In genomic region chr17:16275024-16275423, GRCh38 we compare ENCODE assay signal across 27 cellular contexts.
"Had no signal": no experiment of that assay in that cellular context is flagged by ENCODE, and none has a peak within 500 bp of the region (broad histone marks: within the 10 kb centered on the region; RNA-seq: fewer than 3 reads in every experiment).

No MANE protein-coding gene starts in this region.

- H3K27me3 ChIP-seq: neural progenitor cell, pancreas, right lobe of liver, sigmoid colon, suprapubic skin, testis, tibial artery, transverse colon, upper lobe of right lung, uterus had no signal

- H3K27me3 Mint-ChIP-seq: naive thymus-derived CD4-positive, alpha-beta T cell; stimulated activated naive CD8-positive, alpha-beta T cell treated with anti-CD3 and anti-CD28 coated beads, Interleukin-15, amount 100 ng/mL, for 72 hours; type B pancreatic cell had no signal

- ATAC-seq: naive thymus-derived CD4-positive, alpha-beta T cell; natural killer cell; pancreas; right cardiac atrium; right lobe of liver; stimulated activated effector memory CD8-positive, alpha-beta T cell treated with anti-CD3 and anti-CD28 coated beads, Interleukin-12 subunit alpha, Interleukin-12 subunit beta, amount 100 ng/mL, for 72 hours; stimulated activated naive CD8-positive, alpha-beta T cell treated with anti-CD3 and anti-CD28 coated beads, Interleukin-15, amount 100 ng/mL, for 72 hours; stimulated activated naive CD8-positive, alpha-beta T cell treated with anti-CD3 and anti-CD28 coated beads, Interleukin-15, Interleukin-2, amounts not matched to agents 100 U/mL and 50 U/mL, for 24 hours; upper lobe of right lung had no signal

- FAIRE-seq: pancreas, small intestine had no signal

- H3K9me3 Mint-ChIP-seq: natural killer cell; stimulated activated effector memory CD8-positive, alpha-beta T cell treated with anti-CD3 and anti-CD28 coated beads, Interleukin-12 subunit alpha, Interleukin-12 subunit beta, amount 100 ng/mL, for 72 hours had no signal

- H3K4me3 Mint-ChIP-seq: naive thymus-derived CD4-positive, alpha-beta T cell; natural killer cell; nephron; neural progenitor cell; stimulated activated effector memory CD8-positive, alpha-beta T cell treated with anti-CD3 and anti-CD28 coated beads, Interleukin-12 subunit alpha, Interleukin-12 subunit beta, amount 100 ng/mL, for 72 hours; stimulated activated naive CD8-positive, alpha-beta T cell treated with anti-CD3 and anti-CD28 coated beads, Interleukin-15, amount 100 ng/mL, for 72 hours; type B pancreatic cell had no signal

- H2AFZ ChIP-seq: neural progenitor cell had no signal

- H3K27ac Mint-ChIP-seq: naive thymus-derived CD4-positive, alpha-beta T cell; nephron; neural progenitor cell; stimulated activated effector memory CD8-positive, alpha-beta T cell treated with anti-CD3 and anti-CD28 coated beads, Interleukin-12 subunit alpha, Interleukin-12 subunit beta, amount 100 ng/mL, for 72 hours had no signal

- H3K27ac ChIP-seq: neural progenitor cell, pancreas, prostate gland, right lobe of liver, sigmoid colon, suprapubic skin, testis, tibial artery, transverse colon, upper lobe of right lung, uterus had no signal

- H3K4me3 ChIP-seq: neural progenitor cell, pancreas, prostate gland, right lobe of liver, sigmoid colon, suprapubic skin, testis, tibial artery, transverse colon, upper lobe of right lung, uterus had no signal

- DNase-seq: naive thymus-derived CD4-positive, alpha-beta T cell; natural killer cell; occipital lobe; pancreas; right cardiac atrium; right lobe of liver; sigmoid colon; small intestine; stimulated activated CD4-positive, alpha-beta T cell treated with anti-CD3 and anti-CD28 coated beads, Interleukin-15, amount 100 ng/mL, for 24 hours; stimulated activated CD4-positive, alpha-beta T cell treated with anti-CD3 and anti-CD28 coated beads, Interleukin-2, amount 100 ng/mL, for 24 hours; stimulated activated CD4-positive, alpha-beta T cell treated with anti-CD3 and anti-CD28 coated beads, Interleukin-2, amount 100 ng/mL, for 48 hours; stimulated activated CD4-positive, alpha-beta T cell treated with anti-CD3 and anti-CD28 coated beads, Interleukin-4, amount 100 ng/mL, for 24 hours; stimulated activated naive CD4-positive, alpha-beta T cell; stimulated activated naive CD8-positive, alpha-beta T cell treated with anti-CD3 and anti-CD28 coated beads, Interleukin-15, amount 100 ng/mL, for 72 hours; stimulated activated naive CD8-positive, alpha-beta T cell treated with anti-CD3 and anti-CD28 coated beads, Interleukin-15, Interleukin-2, amounts not matched to agents 100 U/mL and 50 U/mL, for 24 hours; substantia nigra; testis; tibial artery; transverse colon; upper lobe of right lung; uterus had no signal

- H3K4me1 Mint-ChIP-seq: nephron, neural progenitor cell had no signal

- H3K4me2 ChIP-seq: neural progenitor cell had no signal

- H3K9ac ChIP-seq: neural progenitor cell had no signal

- H3K9me3 ChIP-seq: pancreas, prostate gland, right lobe of liver, sigmoid colon, suprapubic skin, testis, tibial artery, transverse colon, upper lobe of right lung, uterus had no signal

- H3K4me1 ChIP-seq: neural progenitor cell, pancreas, prostate gland, right lobe of liver, sigmoid colon, suprapubic skin, testis, tibial artery, transverse colon, upper lobe of right lung, uterus had no signal

- H3K36me3 Mint-ChIP-seq: natural killer cell; stimulated activated effector memory CD8-positive, alpha-beta T cell treated with anti-CD3 and anti-CD28 coated beads, Interleukin-12 subunit alpha, Interleukin-12 subunit beta, amount 100 ng/mL, for 72 hours had no signal

- H3K36me3 ChIP-seq: pancreas, prostate gland, right lobe of liver, sigmoid colon, suprapubic skin, tibial artery, transverse colon, upper lobe of right lung, uterus had no signal
